Comparison of ENCODE assay signal across 26 cellular contexts in genomic region chr11:126387856-126388255, GRCh38.
"Had no signal": no experiment of that assay in that cellular context is flagged by ENCODE, and none has a peak within 500 bp of the region (broad histone marks: within the 10 kb centered on the region; RNA-seq: fewer than 3 reads in every experiment).

No MANE protein-coding gene starts in this region.

- H3K36me3 ChIP-seq: adrenal gland, ascending aorta, esophagus squamous epithelium, gastrocnemius medialis, lower lobe of right lung, thoracic aorta, upper lobe of right lung had no signal

- H3K36me3 Mint-ChIP-seq: activated naive CD8-positive, alpha-beta T cell; naive B cell; WTC11 had no signal

- H3K27me3 Mint-ChIP-seq: activated naive CD8-positive, alpha-beta T cell; progenitor cell of endocrine pancreas had no signal

- ATAC-seq: activated T-cell treated with anti-CD3 and anti-CD28 coated beads, Interleukin-2, amount 50 U/mL, for 4 hours; gastrocnemius medialis; lower lobe of right lung; upper lobe of right lung; WTC11 had no signal

- H3K4me3 Mint-ChIP-seq: activated naive CD8-positive, alpha-beta T cell; activated T-cell treated with anti-CD3 and anti-CD28 coated beads, Interleukin-2, amount 50 U/mL, for 4 hours; endodermal cell; naive B cell; WTC11 had no signal

- H3K4me1 ChIP-seq: ascending aorta had no signal

- DNase-seq: activated CD4-positive, alpha-beta T cell treated with anti-CD3 and anti-CD28 coated beads, Interleukin-2, amount 50 U/mL, for 4 hours; activated CD8-positive, alpha-beta memory T cell treated with anti-CD3 and anti-CD28 coated beads for 24 hours; activated CD8-positive, alpha-beta memory T cell treated with anti-CD3 and anti-CD28 coated beads, Interleukin-2, amount 50 U/mL, for 4 hours; activated naive CD4-positive, alpha-beta T cell; activated T-cell treated with anti-CD3 and anti-CD28 coated beads, Interleukin-2, amount 50 U/mL, for 4 hours; adrenal gland; central memory CD4-positive, alpha-beta T cell; endodermal cell; esophagus squamous epithelium; gastrocnemius medialis; lower lobe of right lung; mesendoderm; naive B cell; retina; stimulated activated CD4-positive, alpha-beta T cell treated with anti-CD3 and anti-CD28 coated beads, Interleukin-2, amount 100 ng/mL, for 48 hours; stimulated activated CD8-positive, alpha-beta memory T cell treated with anti-CD3 and anti-CD28 coated beads, Interleukin-4, amount 100 ng/mL, for 48 hours; stimulated activated naive CD4-positive, alpha-beta T cell treated with Interleukin-2 at 50 U/mL for 16 hours; T-helper 9 cell; upper lobe of right lung had no signal

- H3K4me3 ChIP-seq: adrenal gland, ascending aorta, coronary artery, esophagus squamous epithelium, gastrocnemius medialis, lower lobe of right lung, thoracic aorta, upper lobe of right lung had no signal

- H3K9me3 Mint-ChIP-seq: activated T-cell treated with anti-CD3 and anti-CD28 coated beads, Interleukin-2, amount 50 U/mL, for 4 hours; activated T-helper 2 cell treated with anti-CD3 and anti-CD28 coated beads, Interferon-gamma antibody, Interleukin-2, Interleukin-4, amounts not matched to agents 10 μg/mL and 5 μg/mL and 100 μg/mL, durations not matched to agents 14 hours and 24 hours and 36 hours; endodermal cell; naive B cell; WTC11 had no signal

- H3K27ac ChIP-seq: adrenal gland, ascending aorta, coronary artery, gastrocnemius medialis, lower lobe of right lung, thoracic aorta, upper lobe of right lung had no signal

- H3K27me3 ChIP-seq: adrenal gland, ascending aorta, esophagus squamous epithelium, gastrocnemius medialis, upper lobe of right lung had no signal

- H3K27ac Mint-ChIP-seq: activated naive CD8-positive, alpha-beta T cell; activated T-helper 2 cell treated with anti-CD3 and anti-CD28 coated beads, Interferon-gamma antibody, Interleukin-2, Interleukin-4, amounts not matched to agents 10 μg/mL and 5 μg/mL and 100 μg/mL, durations not matched to agents 14 hours and 24 hours and 36 hours; endodermal cell; naive B cell; progenitor cell of endocrine pancreas; WTC11 had no signal

- H3K9me3 ChIP-seq: adrenal gland, ascending aorta, esophagus squamous epithelium, gastrocnemius medialis, lower lobe of right lung, thoracic aorta, upper lobe of right lung had no signal
